ENCODE assay signal across 1 cellular context in the genomic region with DNA sequence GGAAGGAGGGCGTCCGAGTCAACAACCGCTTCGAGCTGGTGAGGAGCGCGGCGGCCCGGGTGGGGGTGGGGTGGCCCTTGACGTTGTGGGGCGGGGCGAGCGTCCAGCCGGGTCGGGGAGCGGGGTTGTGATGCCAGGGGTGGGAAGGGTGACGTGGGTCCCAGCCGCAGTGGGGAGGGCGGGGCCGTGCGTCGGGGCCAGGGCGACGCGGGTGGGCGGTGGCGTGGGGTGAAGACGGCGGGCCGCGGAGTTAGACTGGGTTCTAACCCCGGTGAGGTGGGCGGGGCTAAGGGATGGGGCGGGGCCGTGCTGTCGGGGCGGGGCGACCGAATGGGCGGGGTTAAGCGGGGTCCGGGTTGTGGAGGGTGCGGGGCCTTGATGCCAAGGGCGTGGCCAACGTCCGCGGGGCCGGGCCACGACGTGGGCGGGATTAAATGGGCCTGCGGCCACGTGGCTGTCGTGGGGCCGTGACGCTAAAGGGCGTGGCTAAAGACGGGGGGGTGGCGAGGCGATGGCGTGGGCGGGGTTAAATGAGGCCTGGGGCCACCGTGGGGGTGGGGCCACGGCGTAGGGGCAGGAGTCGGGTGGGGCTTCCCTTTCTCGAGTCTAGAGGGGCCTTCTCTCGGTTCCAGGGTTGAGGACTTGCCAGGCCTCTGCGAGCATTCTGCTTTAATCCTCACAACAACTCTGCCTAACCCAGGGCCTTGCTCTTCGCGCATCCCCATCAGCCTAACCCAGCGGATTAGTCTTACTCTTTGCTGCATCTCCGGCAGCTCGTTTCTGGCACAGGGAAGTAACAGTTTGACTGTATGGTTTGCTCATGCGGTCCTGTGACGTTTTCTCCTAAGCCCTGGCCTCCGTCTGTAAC.
A peak's percentile ranks its signal among the peaks of the same experiment; 100 is the strongest.
TF ChIP-seq lines count a peak whose summit lies in the region.

No MANE protein-coding gene starts in this region.

TF ChIP-seq in A549, 52 proteins besides CTCF, POLR2A, EP300 and RAD21 (continued from another document):
- TF ChIP-seq, protein P1, sequence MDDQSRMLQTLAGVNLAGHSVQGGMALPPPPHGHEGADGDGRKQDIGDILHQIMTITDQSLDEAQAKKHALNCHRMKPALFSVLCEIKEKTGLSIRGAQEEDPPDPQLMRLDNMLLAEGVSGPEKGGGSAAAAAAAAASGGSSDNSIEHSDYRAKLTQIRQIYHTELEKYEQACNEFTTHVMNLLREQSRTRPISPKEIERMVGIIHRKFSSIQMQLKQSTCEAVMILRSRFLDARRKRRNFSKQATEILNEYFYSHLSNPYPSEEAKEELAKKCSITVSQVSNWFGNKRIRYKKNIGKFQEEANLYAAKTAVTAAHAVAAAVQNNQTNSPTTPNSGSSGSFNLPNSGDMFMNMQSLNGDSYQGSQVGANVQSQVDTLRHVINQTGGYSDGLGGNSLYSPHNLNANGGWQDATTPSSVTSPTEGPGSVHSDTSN (IDR thresholded peaks at IDR 0.05), result 0 out of 2 replicates have a peak, but pooled peaks have one; percentile 23
- TF ChIP-seq JUNB (IDR thresholded peaks at IDR 0.05) (no peak), HEYL (CRISPR knock-in tag; IDR thresholded peaks at IDR 0.05) (no peak)
